Comparison of ENCODE assay signal across 8 cellular contexts in the genomic region with DNA sequence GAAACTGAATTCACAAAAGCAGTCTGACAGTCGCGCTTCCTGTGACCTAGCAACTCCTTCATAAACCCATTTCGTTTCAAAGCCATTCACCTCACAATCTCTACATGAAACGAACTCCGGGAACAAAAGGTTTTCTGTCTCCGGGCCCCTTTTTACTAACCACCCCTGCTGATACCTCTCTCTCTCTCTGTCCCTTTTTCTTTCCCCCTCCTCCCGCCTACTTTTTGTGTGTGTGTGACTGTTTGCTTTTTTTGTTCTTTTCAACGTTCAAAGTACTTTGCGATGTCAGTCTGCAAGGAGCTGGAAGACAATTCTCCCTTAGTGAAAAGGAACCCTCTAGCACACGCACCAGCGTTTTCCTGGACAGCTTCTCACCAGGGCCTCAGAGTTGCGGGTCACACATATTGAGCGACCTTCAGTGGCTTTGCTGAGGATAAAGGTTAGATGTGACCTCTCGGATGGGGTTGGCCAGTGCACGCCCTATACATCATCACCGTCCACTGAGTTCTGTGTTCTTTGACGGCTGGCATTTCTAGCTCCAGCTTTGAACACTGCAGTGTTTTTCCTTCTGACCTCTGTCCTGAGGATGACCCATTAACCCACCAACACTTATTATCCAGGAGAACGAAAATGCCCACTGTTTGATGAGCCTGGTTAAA. TPM values are rescaled to one million over a fixed set of nuclear protein-coding genes. Genes with fewer than 3 reads are reported as not detected.
DNase-seq lines count a peak whose midpoint lies in the region; ATAC-seq, FAIRE-seq and TF ChIP-seq lines count a peak whose summit lies in the region.

No MANE protein-coding gene starts in this region.

- POLR2A ChIA-PET in CD4-positive, alpha-beta T cell (lab: Charles Lee), result interaction anchor here (0.8 to 1.8 kb wide), 9 partner anchors 9 to 150 kb away, joined by 3 to 13 read pairs (median 4); no protein-coding TSS in a partner anchor

- peak overlapping the region; percentile 94 for H3K4me3 Mint-ChIP-seq in CD4-positive, alpha-beta T cell
- H3K4me3 Mint-ChIP-seq in chondrocyte (ENCODE audit: unreplicated experiment), result peak overlapping the region; percentile 94
- peak overlapping the region; percentile 93 for H3K4me3 Mint-ChIP-seq in memory B cell

- no peak for FAIRE-seq in urothelium cell line (lab: Jason Lieb, UNC)

- no peaks in the 10 kb centered on the region for H3K36me3 Mint-ChIP-seq in CD4-positive, alpha-beta T cell (ENCODE audit: low read depth)
- H3K36me3 Mint-ChIP-seq in chondrocyte (ENCODE audit: low read depth) (no peaks in the 10 kb centered on the region), memory B cell (peaks cover 6% of the 10 kb centered on the region)

- CTCF ChIA-PET in CD4-positive, alpha-beta T cell (lab: Charles Lee), result interaction anchor here (0.6 to 1.1 kb wide), 2 partner anchors 29 to 83 kb away, joined by 3 to 4 read pairs; no protein-coding TSS in a partner anchor

- intact Hi-C loops in CD4-positive, alpha-beta T cell (cut with DNase I, micrococcal nuclease), result loop anchor here (1.0 to 5.0 kb wide), 10 partner anchors 9 to 304 kb away; a partner anchor contains a TSS

- peak overlapping the region; percentile 73 for H3K27ac ChIP-seq in CD4-positive, alpha-beta T cell (ENCODE audit: low read depth, low read length)

- H3K9me3 ChIP-seq in CD4-positive, alpha-beta T cell (ENCODE audit: control insufficient read depth, low read length), result no peaks in the 10 kb centered on the region

- peak in 2 of 10 experiments; percentile 5 to 8 for DNase-seq in CD4-positive, alpha-beta T cell
- peak; percentile 74 for DNase-seq in NCI-H748 (lab: John Stamatoyannopoulos, UW; ENCODE audit: unreplicated experiment)
- DNase-seq in chondrocyte (ENCODE audit: low spot score), result no peak
- peak in 1 of 2 donors; percentile 3 for DNase-seq in memory B cell (ENCODE audit: low spot score in 2 of 2)
- peak; percentile 29 for DNase-seq in urothelium cell line (ENCODE audit: low spot score)
- DNase-seq in NCI-H345 (lab: John Stamatoyannopoulos, UW), result no peak

- ATAC-seq in CD4-positive, alpha-beta T cell (ENCODE audit: poor library complexity), result peak; percentile 37
- ATAC-seq in GM21423 (IDR thresholded peaks at IDR 0.05; ENCODE audit: unreplicated experiment) (peak; percentile 11), memory B cell (ENCODE audit: low read depth) (no peak), HG02571 (IDR thresholded peaks at IDR 0.05; ENCODE audit: unreplicated experiment) (no peak)

- H3K27me3 ChIP-seq in CD4-positive, alpha-beta T cell (ENCODE audit: control insufficient read depth, insufficient read depth, low read length), result no peaks in the 10 kb centered on the region

- peak overlapping the region; percentile 97 for H3K27ac Mint-ChIP-seq in CD4-positive, alpha-beta T cell
- peak overlapping the region; percentile 100 for H3K27ac Mint-ChIP-seq in chondrocyte (ENCODE audit: unreplicated experiment)
- H3K27ac Mint-ChIP-seq in memory B cell, result peak overlapping the region; percentile 91

- no peaks in the 10 kb centered on the region for H3K9me3 Mint-ChIP-seq in CD4-positive, alpha-beta T cell
- H3K9me3 Mint-ChIP-seq in chondrocyte (ENCODE audit: low read depth) (no peaks in the 10 kb centered on the region), memory B cell (no peaks in the 10 kb centered on the region)

- peaks cover 61% of the 10 kb centered on the region for H3K4me1 Mint-ChIP-seq in CD4-positive, alpha-beta T cell (ENCODE audit: low read depth)
- H3K4me1 Mint-ChIP-seq in chondrocyte (ENCODE audit: low read depth) (peaks cover 55% of the 10 kb centered on the region), memory B cell (peaks cover 34% of the 10 kb centered on the region)

- H3K27me3 Mint-ChIP-seq in CD4-positive, alpha-beta T cell, result no peaks in the 10 kb centered on the region
- no peaks in the 10 kb centered on the region for H3K27me3 Mint-ChIP-seq in chondrocyte (ENCODE audit: low read depth)
- H3K27me3 Mint-ChIP-seq in memory B cell, result no peaks in the 10 kb centered on the region

- no peak for TF ChIP-seq CTCF in CD4-positive, alpha-beta T cell (IDR thresholded peaks at IDR 0.05)
- no peak for TF ChIP-seq CTCF in chondrocyte (IDR thresholded peaks at IDR 0.05)

RNA-seq across cellular contexts. Expression of a gene that starts 0.6 kb away (rescaled TPM):
- 10 to 100 TPM; 40.9 to 44.3 TPM for total RNA-seq in CD4-positive, alpha-beta T cell
- 23.2 to 42.0 TPM (median 25.2 TPM) in 3 replicates for total RNA-seq in chondrocyte

Comparison
In these comparisons a context has a peak if more than half of its experiments do, and no peak if none do; other contexts are left out.
1. ATAC-seq: peak in CD4-positive, alpha-beta T cell (single experiment) and GM21423 (single experiment); none in memory B cell (single experiment) and HG02571 (single experiment).
2. DNase-seq: peak in NCI-H748 (single experiment) and urothelium cell line (single experiment); none in chondrocyte (single experiment) and NCI-H345 (single experiment).
3. Peak in every context shown above with its lines, with median percentiles within 50 percentile points of each other: H3K27ac Mint-ChIP-seq and H3K4me3 Mint-ChIP-seq.